ENCODE assay signal across 8 cellular contexts in the genomic region with DNA sequence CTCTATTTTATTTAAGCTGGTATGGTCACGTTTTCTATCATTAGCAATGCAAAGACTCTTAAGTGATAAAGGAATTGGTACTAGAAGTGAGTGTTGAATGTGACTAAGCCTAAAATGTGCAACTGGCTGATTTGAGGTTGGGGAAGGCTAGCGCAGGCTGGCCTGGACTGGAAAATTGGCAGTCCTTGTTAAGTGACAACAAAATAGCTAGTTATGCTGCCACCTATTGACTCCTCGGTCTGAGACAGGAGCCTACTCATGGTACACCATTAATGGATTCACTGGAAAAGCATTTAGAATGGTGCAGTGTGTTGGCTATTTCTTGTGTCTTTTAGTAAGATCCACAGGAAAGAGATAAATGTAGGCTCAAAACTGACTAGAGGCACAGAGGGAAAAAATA. TPM values are rescaled to one million over a fixed set of nuclear protein-coding genes. Genes with fewer than 3 reads are reported as not detected.
A peak's percentile ranks its signal among the peaks of the same experiment; 100 is the strongest.
DNase-seq lines count a peak whose midpoint lies in the region; ATAC-seq and TF ChIP-seq lines count a peak whose summit lies in the region.

No MANE protein-coding gene starts in this region.

- H3K4me1 Mint-ChIP-seq in dendritic cell treated with granulocyte-macrophage colony-stimulating factor and Interleukin-4, amounts not matched to agents 40 ng/mL and 50 ng/mL, for 4 days (ENCODE audit: low read depth), result peaks cover 76% of the 10 kb centered on the region

- H3K27ac ChIP-seq in C4-2B (no peak overlapping the region), MM.1S (ENCODE audit: low read length) (no peak overlapping the region), WERI-Rb-1 (no peak overlapping the region), mesenchymal stem cell (ENCODE audit: low read length, poor library complexity, severe bottlenecking) (no peak overlapping the region), tibial artery (peak overlapping the region in 1 of 2 donors; percentile 34)

- H2BK12ac ChIP-seq in mesenchymal stem cell (ENCODE audit: low read length in 2 of 2), result no peak overlapping the region

- no peaks in the 10 kb centered on the region for H3K36me3 ChIP-seq in MM.1S (replicated peaks; ENCODE audit: insufficient read depth, low read length)
- no peaks in the 10 kb centered on the region for H3K36me3 ChIP-seq in WERI-Rb-1
- H3K36me3 ChIP-seq in mesenchymal stem cell (ENCODE audit: control insufficient read depth in 1 of 2, insufficient read depth in 2 of 2, low read depth in 1 of 2, low read length in 2 of 2), result no peaks in the 10 kb centered on the region
- no peaks in the 10 kb centered on the region for H3K36me3 ChIP-seq in tibial artery

- H4K8ac ChIP-seq in mesenchymal stem cell (ENCODE audit: low read length), result no peak overlapping the region

- H2BK15ac ChIP-seq in mesenchymal stem cell (ENCODE audit: low read depth, poor library complexity, severe bottlenecking), result no peak overlapping the region

- H4K91ac ChIP-seq in mesenchymal stem cell (ENCODE audit: low read length), result no peak overlapping the region

- no peaks in the 10 kb centered on the region for H3K27me3 ChIP-seq in MM.1S (replicated peaks; ENCODE audit: insufficient read depth, low read length)
- H3K27me3 ChIP-seq in WERI-Rb-1 (ENCODE audit: insufficient read depth, low read depth, severe bottlenecking), result no peaks in the 10 kb centered on the region
- H3K27me3 ChIP-seq in mesenchymal stem cell (ENCODE audit: control insufficient read depth in 1 of 2, insufficient read depth in 1 of 2, low read length in 2 of 2), result no peaks in the 10 kb centered on the region
- H3K27me3 ChIP-seq in tibial artery, result no peaks in the 10 kb centered on the region

- H2BK5ac ChIP-seq in mesenchymal stem cell (ENCODE audit: low read depth, low read length, poor library complexity, severe bottlenecking), result no peak overlapping the region

- H3K14ac ChIP-seq in mesenchymal stem cell (ENCODE audit: low read length in 2 of 2), result no peak overlapping the region

- H3K4ac ChIP-seq in mesenchymal stem cell (ENCODE audit: low read depth in 1 of 2, low read length in 2 of 2), result no peak overlapping the region

- no peaks in the 10 kb centered on the region for H3K9me2 ChIP-seq in MM.1S (replicated peaks; ENCODE audit: insufficient read depth, low read length)

- H3F3A ChIP-seq in MM.1S (ENCODE audit: insufficient read depth, low read length), result peaks cover 13% of the 10 kb centered on the region

- H3K9ac ChIP-seq in MM.1S (ENCODE audit: low read length) (no peak overlapping the region), mesenchymal stem cell (ENCODE audit: low read length) (peak overlapping the region; percentile 66)

- H3K23ac ChIP-seq in mesenchymal stem cell (ENCODE audit: low read length in 2 of 2), result no peak overlapping the region

- no peak overlapping the region for H3K4me3 ChIP-seq in MM.1S (ENCODE audit: low read length)
- no peak overlapping the region for H3K4me3 ChIP-seq in WERI-Rb-1 (ENCODE audit: low read depth, low read length)
- H3K4me3 ChIP-seq in mesenchymal stem cell (ENCODE audit: insufficient read depth in 1 of 2, low read depth in 1 of 2, low read length in 2 of 2), result no peak overlapping the region
- H3K4me3 ChIP-seq in tibial artery, result no peak overlapping the region

- peak overlapping the region; percentile 70 for H3K27ac Mint-ChIP-seq in dendritic cell treated with granulocyte-macrophage colony-stimulating factor and Interleukin-4, amounts not matched to agents 40 ng/mL and 50 ng/mL, for 4 days

- TF ChIP-seq CTCF in C4-2B (conservative IDR thresholded peaks at IDR 0.05) (peak; percentile 67), MM.1S (IDR thresholded peaks at IDR 0.05; ENCODE audit: low read length) (peak; percentile 69), WERI-Rb-1 (IDR thresholded peaks at IDR 0.05; ENCODE audit: low read depth, low read length) (peak; percentile 64), tibial artery (IDR thresholded peaks at IDR 0.05) (peak; percentile 55 to 57)

- 86% methylated on average over 3 of the region's 3 CpGs for WGBS in mesenchymal stem cell

- H3K79me2 ChIP-seq in MM.1S (ENCODE audit: low read length), result peaks cover 96% of the 10 kb centered on the region

- no peaks in the 10 kb centered on the region for H3K9me3 Mint-ChIP-seq in dendritic cell treated with granulocyte-macrophage colony-stimulating factor and Interleukin-4, amounts not matched to agents 40 ng/mL and 50 ng/mL, for 4 days

- H3K4me3 Mint-ChIP-seq in dendritic cell treated with granulocyte-macrophage colony-stimulating factor and Interleukin-4, amounts not matched to agents 40 ng/mL and 50 ng/mL, for 4 days, result no peak overlapping the region

- H3K4me1 ChIP-seq in MM.1S (ENCODE audit: low read length) (peaks cover 42% of the 10 kb centered on the region), mesenchymal stem cell (ENCODE audit: control insufficient read depth, insufficient read depth, low read depth, low read length) (peaks cover 2% of the 10 kb centered on the region), tibial artery (peaks cover 0 to 54% (median 31%) of the 10 kb centered on the region in 4 donors)

- H3K79me1 ChIP-seq in mesenchymal stem cell (replicated peaks; ENCODE audit: low read length, poor library complexity, severe bottlenecking), result peaks cover 17% of the 10 kb centered on the region

- H3K36me3 Mint-ChIP-seq in dendritic cell treated with granulocyte-macrophage colony-stimulating factor and Interleukin-4, amounts not matched to agents 40 ng/mL and 50 ng/mL, for 4 days (ENCODE audit: low read depth), result peaks cover 57% of the 10 kb centered on the region

- H2BK120ac ChIP-seq in mesenchymal stem cell (ENCODE audit: low read depth, low read length), result no peak overlapping the region

- H2AK5ac ChIP-seq in mesenchymal stem cell (ENCODE audit: low read length, severe bottlenecking), result no peak overlapping the region

- H3K4me2 ChIP-seq in MM.1S (ENCODE audit: low read depth, low read length) (no peak overlapping the region), mesenchymal stem cell (ENCODE audit: low read length, poor library complexity, severe bottlenecking) (no peak overlapping the region)

- ATAC-seq in GM18868 (IDR thresholded peaks at IDR 0.05; ENCODE audit: unreplicated experiment) (peak; percentile 35), GM21619 (IDR thresholded peaks at IDR 0.05; ENCODE audit: unreplicated experiment) (no peak)

- intact Hi-C loops in dendritic cell treated with granulocyte-macrophage colony-stimulating factor and Interleukin-4, amounts not matched to agents 40 ng/mL and 50 ng/mL, for 4 days (cut with micrococcal nuclease), result loop anchor here (1.0 kb wide), 2 partner anchors 19 to 83 kb away; no protein-coding TSS in a partner anchor
- intact Hi-C loops in tibial artery (cut with DNase I; ENCODE audit: low total_unique reads), result loop anchor here (10.0 kb wide), 1 partner anchor 138 kb away; no protein-coding TSS in a partner anchor

- no peaks in the 10 kb centered on the region for H3K27me3 Mint-ChIP-seq in dendritic cell treated with granulocyte-macrophage colony-stimulating factor and Interleukin-4, amounts not matched to agents 40 ng/mL and 50 ng/mL, for 4 days

- H3K9me3 ChIP-seq in MM.1S (replicated peaks; ENCODE audit: insufficient read depth, low read length) (no peaks in the 10 kb centered on the region), WERI-Rb-1 (ENCODE audit: severe bottlenecking) (no peaks in the 10 kb centered on the region), mesenchymal stem cell (ENCODE audit: control insufficient read depth, low read length) (no peaks in the 10 kb centered on the region), tibial artery (no peaks in the 10 kb centered on the region)

- H3K18ac ChIP-seq in mesenchymal stem cell (ENCODE audit: low read depth in 1 of 2, low read length in 2 of 2), result no peak overlapping the region

- H2AFZ ChIP-seq in MM.1S (ENCODE audit: low read length), result no peak overlapping the region
- no peak overlapping the region for H2AFZ ChIP-seq in mesenchymal stem cell (ENCODE audit: low read depth, low read length)

- DNase-seq in MM.1S (peak; percentile 59), WERI-Rb-1 (peak; percentile 42), mesenchymal stem cell (peak; percentile 57), tibial artery (peak; percentile 72 to 85)

- no peaks in the 10 kb centered on the region for H4K20me1 ChIP-seq in MM.1S (ENCODE audit: insufficient read depth, low read length)

RNA-seq across cellular contexts. Expression of a gene that starts 5.7 kb away (rescaled TPM):
- 52.6 TPM for polyA plus RNA-seq in mesenchymal stem cell (2013, experiment 1 of 2)
- polyA plus RNA-seq in mesenchymal stem cell (2013, experiment 2 of 2), result 53.6 TPM
